In genomic region chr2:25367296-25367695, GRCh38 we compare ENCODE assay signal across 24 cellular contexts.
"Had no signal": no experiment of that assay in that cellular context is flagged by ENCODE, and none has a peak within 500 bp of the region (broad histone marks: within the 10 kb centered on the region; RNA-seq: fewer than 3 reads in every experiment).

No MANE protein-coding gene starts in this region.

- H3K4me3 Mint-ChIP-seq: dendritic cell treated with granulocyte-macrophage colony-stimulating factor and Interleukin-4, amounts not matched to agents 40 ng/mL and 50 ng/mL, for 4 days; endodermal cell; naive thymus-derived CD8-positive, alpha-beta T cell; nephron progenitor cell had no signal

- H3K27ac Mint-ChIP-seq: dendritic cell treated with granulocyte-macrophage colony-stimulating factor and Interleukin-4, amounts not matched to agents 40 ng/mL and 50 ng/mL, for 4 days; endodermal cell; nephron progenitor cell had no signal

- H3K27me3 Mint-ChIP-seq: naive thymus-derived CD8-positive, alpha-beta T cell had no signal

- ATAC-seq: esophagus mucosa; gastrocnemius medialis; left lung; naive thymus-derived CD8-positive, alpha-beta T cell had no signal

- DNase-seq: colonic mucosa; effector CD8-positive, alpha-beta T cell; endodermal cell; foreskin fibroblast; gastrocnemius medialis; head of caudate nucleus; left lung; mammary epithelial cell; mesendoderm; midbrain; naive thymus-derived CD8-positive, alpha-beta T cell; nephron progenitor cell; occipital lobe; sigmoid colon; stimulated activated CD4-positive, alpha-beta T cell treated with anti-CD3 and anti-CD28 coated beads, Interleukin-12 subunit alpha, Interleukin-12 subunit beta, amount 100 ng/mL, for 4 hours; stimulated activated CD4-positive, alpha-beta T cell treated with anti-CD3 and anti-CD28 coated beads, Interleukin-1b, Interleukin-23, amount 100 ng/mL, for 48 hours; stimulated activated CD4-positive, alpha-beta T cell treated with anti-CD3 and anti-CD28 coated beads, Interleukin-4, amount 100 ng/mL, for 1 hour; stimulated activated CD8-positive, alpha-beta memory T cell treated with anti-CD3 and anti-CD28 coated beads, Interleukin-4, amount 100 ng/mL, for 48 hours; stimulated activated naive CD4-positive, alpha-beta T cell treated with Interleukin-2 at 50 U/mL for 16 hours; stomach; thyroid gland; trophoblast cell had no signal

- H3K9me3 Mint-ChIP-seq: dendritic cell treated with granulocyte-macrophage colony-stimulating factor and Interleukin-4, amounts not matched to agents 40 ng/mL and 50 ng/mL, for 4 days; endodermal cell; naive thymus-derived CD8-positive, alpha-beta T cell; nephron progenitor cell had no signal
